ENCODE assay signal across 2 cellular contexts in genomic region chr22:19201858-19202798, GRCh38.
TF ChIP-seq lines count a peak whose summit lies in the region.

No MANE protein-coding gene starts in this region.

TF ChIP-seq in SK-N-SH, 30 proteins besides CTCF, POLR2A, EP300 and RAD21 (continued from another document):
- TF ChIP-seq REST (IDR thresholded peaks at IDR 0.05; ENCODE audit: low read depth, low read length): peak; percentile 82; the same call in 1 of the 2 replicates
- no peak for TF ChIP-seq JUND (IDR thresholded peaks at IDR 0.05)
- no peak for TF ChIP-seq NFIC (IDR thresholded peaks at IDR 0.05; ENCODE audit: borderline replicate concordance)

TF ChIP-seq in SK-N-SH treated with all-trans-retinoic acid at 6 μM for 48 hours, 23 proteins besides CTCF, POLR2A, EP300 and RAD21 (continued from another document):
- TF ChIP-seq TSHZ2 (CRISPR knock-in tag; IDR thresholded peaks at IDR 0.05) (no peak), CREB5 (CRISPR knock-in tag; IDR thresholded peaks at IDR 0.05; ENCODE audit: low read depth) (no peak)
